ENCODE assay signal across 9 cellular contexts in the genomic region with DNA sequence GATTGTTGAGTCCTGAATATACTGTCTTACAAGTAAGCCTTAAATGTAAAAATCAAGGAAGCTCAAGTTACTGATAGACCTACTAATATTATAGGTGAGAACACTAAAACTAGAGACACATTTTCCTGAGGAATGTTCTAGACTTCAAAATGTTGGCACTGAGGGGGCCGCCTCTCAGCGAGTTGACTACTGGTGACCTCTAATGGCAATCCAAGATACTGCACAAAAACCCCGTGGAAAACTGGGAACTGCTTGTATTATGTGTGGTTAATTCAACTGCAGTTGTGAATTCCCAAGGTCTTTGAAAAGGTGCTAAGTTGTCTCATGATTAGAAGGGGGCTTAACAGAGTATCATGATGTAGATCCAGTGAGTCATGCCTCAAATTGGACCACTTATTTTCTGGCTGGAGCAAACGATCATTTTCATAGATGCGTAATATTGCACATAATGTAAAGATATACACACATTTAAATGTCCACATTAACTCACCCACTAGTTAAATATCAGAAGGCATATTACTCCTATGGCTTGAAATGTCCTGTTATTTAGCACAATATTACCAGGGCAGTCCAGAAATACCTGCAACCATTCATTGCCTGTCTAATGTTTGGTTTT.
A peak's percentile ranks its signal among the peaks of the same experiment; 100 is the strongest.
DNase-seq lines count a peak whose midpoint lies in the region; ATAC-seq and TF ChIP-seq lines count a peak whose summit lies in the region.
"Had no signal": no experiment of that assay in that cellular context is flagged by ENCODE, and none has a peak within 500 bp of the region (broad histone marks: within the 10 kb centered on the region; RNA-seq: fewer than 3 reads in every experiment).

No MANE protein-coding gene starts in this region.

- H3K9me2 ChIP-seq in GM23248 (ENCODE audit: insufficient read depth), result no peaks in the 10 kb centered on the region

- no peaks in the 10 kb centered on the region for H3K27me3 ChIP-seq in GM23248 (replicated peaks; ENCODE audit: insufficient read depth)
- H3K27me3 ChIP-seq in CD8-positive, alpha-beta T cell (ENCODE audit: insufficient read depth, low read length), result no peaks in the 10 kb centered on the region

- H3K36me3 Mint-ChIP-seq in CD8-positive, alpha-beta T cell, result no peaks in the 10 kb centered on the region
- no peaks in the 10 kb centered on the region for H3K36me3 Mint-ChIP-seq in naive thymus-derived CD8-positive, alpha-beta T cell
- H3K36me3 Mint-ChIP-seq: natural killer cell treated with Interleukin-12 subunit alpha and Interleukin-12 subunit beta and Interleukin-15 and Interleukin-18, amount 100 ng/mL, for 72 hours had no signal

- H2AFZ ChIP-seq in GM23248, result no peak overlapping the region

- no peaks in the 10 kb centered on the region for H4K20me1 ChIP-seq in GM23248 (ENCODE audit: insufficient read depth)

- H3K4me1 ChIP-seq in GM23248 (ENCODE audit: insufficient read depth), result no peaks in the 10 kb centered on the region
- no peaks in the 10 kb centered on the region for H3K4me1 ChIP-seq in CD8-positive, alpha-beta T cell (ENCODE audit: insufficient read depth, low read length)

- WGBS in GM23248 (ENCODE audit: low coverage in 1 of 2, low lambda C conversion rate in 2 of 2, missing lambda C conversion rate in 2 of 2), 2 experiments, result 21 to 27% methylated on average over 5 of the region's 5 CpGs

- H3K4me3 ChIP-seq in AG09309 (ENCODE audit: control insufficient read depth, low read depth, low read length) (no peak overlapping the region), GM23248 (no peak overlapping the region)
- no peak overlapping the region for H3K4me3 ChIP-seq in CD8-positive, alpha-beta T cell (ENCODE audit: low read depth, low read length)

- H3K27ac Mint-ChIP-seq in CD8-positive, alpha-beta T cell, result no peak overlapping the region
- H3K27ac Mint-ChIP-seq in naive thymus-derived CD8-positive, alpha-beta T cell, result no peak overlapping the region
- H3K27ac Mint-ChIP-seq: natural killer cell treated with Interleukin-12 subunit alpha and Interleukin-12 subunit beta and Interleukin-15 and Interleukin-18, amount 100 ng/mL, for 72 hours had no signal

- H3K27ac ChIP-seq in GM23248, result no peak overlapping the region
- no peak overlapping the region for H3K27ac ChIP-seq in CD8-positive, alpha-beta T cell (ENCODE audit: low read depth, low read length)

- no peaks in the 10 kb centered on the region for H3K79me2 ChIP-seq in GM23248 (ENCODE audit: insufficient read depth)

- no peaks in the 10 kb centered on the region for H3F3A ChIP-seq in GM23248 (ENCODE audit: insufficient read depth)

- ATAC-seq in CD8-positive, alpha-beta T cell, result no peak
- no peak for ATAC-seq in naive thymus-derived CD8-positive, alpha-beta T cell
- ATAC-seq in HG03354 (IDR thresholded peaks at IDR 0.05; ENCODE audit: poor library complexity, severe bottlenecking, unreplicated experiment) (no peak), GM19035 (IDR thresholded peaks at IDR 0.05; ENCODE audit: unreplicated experiment) (no peak)
- ATAC-seq: natural killer cell treated with Interleukin-12 subunit alpha and Interleukin-12 subunit beta and Interleukin-15 and Interleukin-18, amount 100 ng/mL, for 72 hours had no signal

- TF ChIP-seq CTCF in AG09309 (IDR thresholded peaks at IDR 0.05; ENCODE audit: control insufficient read depth, insufficient read depth, low read depth, low read length, missing control alignments), result peak; percentile 38
- no peak for TF ChIP-seq CTCF in CD8-positive, alpha-beta T cell (IDR thresholded peaks at IDR 0.05)

- H3K9me3 ChIP-seq in GM23248 (ENCODE audit: low read depth), result no peaks in the 10 kb centered on the region
- H3K9me3 ChIP-seq in CD8-positive, alpha-beta T cell (ENCODE audit: low read length), result no peaks in the 10 kb centered on the region

- no peaks in the 10 kb centered on the region for H3K4me1 Mint-ChIP-seq in CD8-positive, alpha-beta T cell (ENCODE audit: low read depth)
- H3K4me1 Mint-ChIP-seq in naive thymus-derived CD8-positive, alpha-beta T cell, result no peaks in the 10 kb centered on the region

- H3K4me3 Mint-ChIP-seq in CD8-positive, alpha-beta T cell, result no peak overlapping the region
- H3K4me3 Mint-ChIP-seq in naive thymus-derived CD8-positive, alpha-beta T cell, result no peak overlapping the region
- H3K4me3 Mint-ChIP-seq: natural killer cell treated with Interleukin-12 subunit alpha and Interleukin-12 subunit beta and Interleukin-15 and Interleukin-18, amount 100 ng/mL, for 72 hours had no signal

- H3K36me3 ChIP-seq in GM23248 (ENCODE audit: low read depth), result no peaks in the 10 kb centered on the region
- no peaks in the 10 kb centered on the region for H3K36me3 ChIP-seq in CD8-positive, alpha-beta T cell (ENCODE audit: insufficient read depth, low read length)

- no peak overlapping the region for H3K4me2 ChIP-seq in GM23248 (ENCODE audit: unreplicated experiment)

- no peak overlapping the region for H3K9ac ChIP-seq in GM23248

- POLR2A ChIA-PET in CD8-positive, alpha-beta T cell (lab: Charles Lee), result no interaction called here
- POLR2A ChIA-PET in naive thymus-derived CD8-positive, alpha-beta T cell (lab: Charles Lee), result no interaction called here

- intact Hi-C loops in CD8-positive, alpha-beta T cell (cut with DNase I, micrococcal nuclease), result no loop called here

- CTCF ChIA-PET in CD8-positive, alpha-beta T cell (lab: Charles Lee), result no interaction called here

- H3K27me3 Mint-ChIP-seq in CD8-positive, alpha-beta T cell (ENCODE audit: low read depth), result no peaks in the 10 kb centered on the region
- H3K27me3 Mint-ChIP-seq in naive thymus-derived CD8-positive, alpha-beta T cell, result peaks cover 0 to 11% (median 1%) of the 10 kb centered on the region in 5 donors
- H3K27me3 Mint-ChIP-seq: natural killer cell treated with Interleukin-12 subunit alpha and Interleukin-12 subunit beta and Interleukin-15 and Interleukin-18, amount 100 ng/mL, for 72 hours had no signal

- no peaks in the 10 kb centered on the region for H3K9me3 Mint-ChIP-seq in CD8-positive, alpha-beta T cell
- peaks cover 0 to 5% (median 0%) of the 10 kb centered on the region in 9 donors for H3K9me3 Mint-ChIP-seq in naive thymus-derived CD8-positive, alpha-beta T cell

- no peak for DNase-seq in AG09309 (ENCODE audit: low read depth)
- DNase-seq in GM23248, result peak; percentile 43
- peak; percentile 70 for DNase-seq in SK-MEL-5 (ENCODE audit: low read depth, low spot score)
- DNase-seq in iris pigment epithelial cell (ENCODE audit: low read depth), result peak; percentile 1
- DNase-seq in CD8-positive, alpha-beta T cell, result no peak
- no peak for DNase-seq in naive thymus-derived CD8-positive, alpha-beta T cell

- in situ Hi-C loops in GM23248 (cut with MboI) (no loop called here), SK-MEL-5 (cut with HindIII; ENCODE audit: low pct_unique_long_range_greater_than_20kb, low sequenced_read_pairs) (no loop called here)

Comparison
In these comparisons a context has a peak if more than half of its experiments do, and no peak if none do; other contexts are left out.
1. DNase-seq: peak in GM23248 (single experiment), SK-MEL-5 (single experiment) and iris pigment epithelial cell (single experiment); none in AG09309 (single experiment), CD8-positive, alpha-beta T cell (0 of 7) and naive thymus-derived CD8-positive, alpha-beta T cell (0 of 10).